Comparison of ENCODE assay signal across 22 cellular contexts in the genomic region with DNA sequence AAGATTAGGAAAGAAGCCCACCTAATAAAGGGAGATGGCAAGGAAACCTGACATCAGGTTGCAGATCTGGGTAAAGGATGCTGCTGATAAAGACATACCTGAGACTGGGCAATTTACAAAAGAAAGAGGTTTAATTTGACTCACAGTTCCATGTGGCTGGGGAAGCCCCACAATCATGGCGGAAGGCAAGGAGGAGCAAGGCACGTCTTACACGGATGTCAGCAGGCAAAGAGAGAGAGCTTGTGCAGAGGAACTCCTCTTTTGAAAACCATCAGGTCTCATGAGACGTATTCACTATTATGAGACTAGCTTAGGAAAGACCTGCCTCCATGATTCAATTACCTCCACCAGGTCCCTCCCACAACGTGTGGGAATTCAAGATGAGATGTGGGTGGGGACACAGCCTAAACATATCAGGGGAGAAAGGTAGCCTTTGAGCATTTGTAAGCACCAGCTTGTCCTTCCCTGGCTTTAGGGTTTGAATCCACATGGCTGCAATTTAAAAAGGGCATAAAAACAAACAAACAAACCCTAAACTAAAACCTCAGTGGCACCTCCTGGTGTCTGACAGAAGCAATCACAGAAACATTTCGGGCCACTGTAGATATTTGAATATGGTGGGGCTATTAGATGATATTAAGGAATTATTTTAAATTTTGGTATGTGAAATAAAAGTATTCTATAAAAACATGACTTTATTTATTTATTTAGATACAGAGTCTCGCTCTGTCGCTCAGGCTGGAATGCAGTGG. TPM values are rescaled to one million over a fixed set of nuclear protein-coding genes. Genes with fewer than 3 reads are reported as not detected.
DNase-seq lines count a peak whose midpoint lies in the region; ATAC-seq and TF ChIP-seq lines count a peak whose summit lies in the region.
"Had no signal": no experiment of that assay in that cellular context is flagged by ENCODE, and none has a peak within 500 bp of the region (broad histone marks: within the 10 kb centered on the region; RNA-seq: fewer than 3 reads in every experiment).

No MANE protein-coding gene starts in this region.

- no peak overlapping the region for H2AFZ ChIP-seq in PC-9

- POLR2A ChIA-PET in PC-9 (lab: Charles Lee; ENCODE audit: unreplicated experiment) = interaction anchor here (0.7 kb wide), 1 partner anchor 968 kb away, joined by 3 read pairs; no protein-coding TSS in a partner anchor

- WGBS in psoas muscle, 3 donors = 90 to 94% (median 91%) methylated on average over 8 of the region's 8 CpGs

- no peak overlapping the region for H3K27ac ChIP-seq in 22Rv1
- H3K27ac ChIP-seq in PC-9 = no peak overlapping the region
- H3K27ac ChIP-seq in psoas muscle = no peak overlapping the region
- H3K27ac ChIP-seq: WERI-Rb-1 had no signal

- no peaks in the 10 kb centered on the region for H3K79me2 ChIP-seq in PC-9 (ENCODE audit: low read depth)

- TF ChIP-seq CTCF in 22Rv1 (IDR thresholded peaks at IDR 0.05) (peak; percentile 40), GM12864 (IDR thresholded peaks at IDR 0.05; ENCODE audit: low read depth, low read length, missing control alignments) (peak; percentile 1), PC-9 (conservative IDR thresholded peaks at IDR 0.05) (peak; percentile 32; the same call in 1 of the 2 replicates), fibroblast of the aortic adventitia (IDR thresholded peaks at IDR 0.05; ENCODE audit: insufficient read depth, low read length) (peak; percentile 24), psoas muscle (IDR thresholded peaks at IDR 0.05) (no peak)

- H3K4me1 ChIP-seq in PC-9 (replicated peaks; ENCODE audit: insufficient read depth) = no peaks in the 10 kb centered on the region
- no peaks in the 10 kb centered on the region for H3K4me1 ChIP-seq in psoas muscle
- H3K4me1 ChIP-seq: HAP-1 had no signal

- CTCF ChIA-PET in PC-9 (lab: Charles Lee) = no interaction called here

- H3K27me3 ChIP-seq in PC-9 (ENCODE audit: insufficient read depth, low read depth) = no peaks in the 10 kb centered on the region
- no peaks in the 10 kb centered on the region for H3K27me3 ChIP-seq in psoas muscle (ENCODE audit: insufficient read depth in 3 of 3, low read length in 2 of 3)

- no peak overlapping the region for H3K27ac Mint-ChIP-seq in activated naive CD8-positive, alpha-beta T cell treated with anti-CD3 and anti-CD28 coated beads for 36 hours
- H3K27ac Mint-ChIP-seq: activated T-helper 1 cell treated with anti-CD3 and anti-CD28 coated beads, Interleukin-12 subunit alpha, Interleukin-12 subunit beta, Interleukin-2, Interleukin-4 antibody, amounts not matched to agents 30 ng/mL and 10 ng/mL and 1 ng/mL, durations not matched to agents 14 hours and 24 hours and 36 hours; effector memory CD8-positive, alpha-beta T cell; T-cell had no signal

- DNase-seq in GM12864 (ENCODE audit: low read depth) = no peak
- no peak for DNase-seq in PC-9
- DNase-seq in fibroblast of the aortic adventitia (ENCODE audit: low read depth) = no peak
- no peak for DNase-seq in activated naive CD8-positive, alpha-beta T cell treated with anti-CD3 and anti-CD28 coated beads for 36 hours
- DNase-seq in psoas muscle = no peak
- DNase-seq: activated CD8-positive, alpha-beta memory T cell treated with anti-CD3 and anti-CD28 coated beads for 24 hours; effector memory CD8-positive, alpha-beta T cell; NCI-H187; NCI-H446; occipital lobe; stimulated activated CD4-positive, alpha-beta T cell treated with anti-CD3 and anti-CD28 coated beads, Interleukin-4, amount 100 ng/mL, for 4 hours; stimulated activated CD8-positive, alpha-beta memory T cell treated with anti-CD3 and anti-CD28 coated beads, Interleukin-4, amount 100 ng/mL, for 48 hours; T-cell; WERI-Rb-1 had no signal

- no peaks in the 10 kb centered on the region for H4K20me1 ChIP-seq in PC-9 (ENCODE audit: insufficient read depth)

- H3K36me3 ChIP-seq in PC-9 (ENCODE audit: low read depth) = no peaks in the 10 kb centered on the region
- H3K36me3 ChIP-seq in psoas muscle (ENCODE audit: insufficient read depth in 1 of 2, low read depth in 1 of 2) = no peaks in the 10 kb centered on the region
- H3K36me3 ChIP-seq: HAP-1, WERI-Rb-1 had no signal

- H3K9me3 ChIP-seq in PC-9 (ENCODE audit: insufficient read depth, low read depth) = no peaks in the 10 kb centered on the region
- no peaks in the 10 kb centered on the region for H3K9me3 ChIP-seq in psoas muscle
- H3K9me3 ChIP-seq: HAP-1 had no signal

- H3F3A ChIP-seq in PC-9 (ENCODE audit: insufficient read depth, low read depth) = no peaks in the 10 kb centered on the region

- no peaks in the 10 kb centered on the region for H3K9me2 ChIP-seq in PC-9 (ENCODE audit: insufficient read depth)

- peaks cover 1% of the 10 kb centered on the region for H3K9me3 Mint-ChIP-seq in activated naive CD8-positive, alpha-beta T cell treated with anti-CD3 and anti-CD28 coated beads for 36 hours
- H3K9me3 Mint-ChIP-seq: central memory CD8-positive, alpha-beta T cell; effector memory CD8-positive, alpha-beta T cell had no signal

- no peak overlapping the region for H3K4me2 ChIP-seq in PC-9

- no peak overlapping the region for H3K4me3 Mint-ChIP-seq in activated naive CD8-positive, alpha-beta T cell treated with anti-CD3 and anti-CD28 coated beads for 36 hours
- H3K4me3 Mint-ChIP-seq: activated T-helper 1 cell treated with anti-CD3 and anti-CD28 coated beads, Interleukin-12 subunit alpha, Interleukin-12 subunit beta, Interleukin-2, Interleukin-4 antibody, amounts not matched to agents 30 ng/mL and 10 ng/mL and 1 ng/mL, durations not matched to agents 14 hours and 24 hours and 36 hours; central memory CD8-positive, alpha-beta T cell; effector memory CD8-positive, alpha-beta T cell; T-cell had no signal

- peaks cover 7% of the 10 kb centered on the region for H3K4me1 Mint-ChIP-seq in activated naive CD8-positive, alpha-beta T cell treated with anti-CD3 and anti-CD28 coated beads for 36 hours
- H3K4me1 Mint-ChIP-seq: central memory CD8-positive, alpha-beta T cell had no signal

- no peak overlapping the region for H3K4me3 ChIP-seq in GM12864 (ENCODE audit: low read depth, low read length)
- no peak overlapping the region for H3K4me3 ChIP-seq in PC-9
- H3K4me3 ChIP-seq in fibroblast of the aortic adventitia (ENCODE audit: low read depth, low read length) = no peak overlapping the region
- H3K4me3 ChIP-seq in psoas muscle = no peak overlapping the region
- H3K4me3 ChIP-seq: HAP-1 had no signal

- ATAC-seq in GM21381 (IDR thresholded peaks at IDR 0.05; ENCODE audit: unreplicated experiment) (no peak), HG03108 (IDR thresholded peaks at IDR 0.05; ENCODE audit: unreplicated experiment) (no peak), psoas muscle (no peak)
- ATAC-seq: effector memory CD8-positive, alpha-beta T cell; T-cell had no signal

- no peaks in the 10 kb centered on the region for H3K36me3 Mint-ChIP-seq in activated naive CD8-positive, alpha-beta T cell treated with anti-CD3 and anti-CD28 coated beads for 36 hours
- H3K36me3 Mint-ChIP-seq: T-cell had no signal

- H3K27me3 Mint-ChIP-seq in activated naive CD8-positive, alpha-beta T cell treated with anti-CD3 and anti-CD28 coated beads for 36 hours = no peaks in the 10 kb centered on the region
- H3K27me3 Mint-ChIP-seq: central memory CD8-positive, alpha-beta T cell; effector memory CD8-positive, alpha-beta T cell; T-cell had no signal

- intact Hi-C loops in PC-9 (cut with micrococcal nuclease; ENCODE audit: unreplicated experiment) = no loop called here
- intact Hi-C loops in psoas muscle (cut with DNase I) = no loop called here

- no TSS peak for BruUV-seq in PC-9 (replicated peaks; lab: Mats Ljungman, UMichigan)

RNA-seq across cellular contexts. Expression of gene SLC2A7, which starts 33.1 kb away (rescaled TPM):
- not detected in 2 replicates for total RNA-seq in PC-9 (2021)
- not detected in 2 replicates for total RNA-seq in fibroblast of the aortic adventitia (ENCODE audit: low replicate concordance)
- under 1 TPM in 1 of 2 experiments, not detected in 1; 0.14 TPM for total RNA-seq in activated naive CD8-positive, alpha-beta T cell treated with anti-CD3 and anti-CD28 coated beads for 36 hours
- not detected for total RNA-seq in psoas muscle
- not detected for polyA plus RNA-seq in psoas muscle
- total RNA-seq: activated T-helper 1 cell treated with anti-CD3 and anti-CD28 coated beads, Interleukin-12 subunit alpha, Interleukin-12 subunit beta, Interleukin-2, Interleukin-4 antibody, amounts not matched to agents 30 ng/mL and 10 ng/mL and 1 ng/mL, durations not matched to agents 14 hours and 24 hours and 36 hours; Caco-2; liver; occipital lobe; T-cell had no signal
- polyA plus RNA-seq: liver had no signal

RNA-seq across cellular contexts. Expression of gene CA6, which starts 47.4 kb away (rescaled TPM):
- not detected in 2 replicates for total RNA-seq in PC-9 (2021)
- not detected in 2 replicates for total RNA-seq in fibroblast of the aortic adventitia (ENCODE audit: low replicate concordance)
- 10 to 100 TPM; 12.3 to 13.7 TPM for total RNA-seq in activated naive CD8-positive, alpha-beta T cell treated with anti-CD3 and anti-CD28 coated beads for 36 hours
- total RNA-seq in psoas muscle = not detected
- not detected for polyA plus RNA-seq in psoas muscle
- total RNA-seq: Caco-2, liver, occipital lobe had no signal
- polyA plus RNA-seq: liver had no signal

Comparison
In these comparisons a context has a peak if more than half of its experiments do, and no peak if none do; other contexts are left out.
1. RNA of gene CA6, which starts 47.4 kb away (total RNA-seq): 12.3 to 13.7 TPM in activated naive CD8-positive, alpha-beta T cell treated with anti-CD3 and anti-CD28 coated beads for 36 hours; not detected in PC-9, not detected in fibroblast of the aortic adventitia and not detected in psoas muscle; every median in the first group is over 10 times any median in the second.